8 cellular contexts compared by ENCODE assay signal in the genomic region with DNA sequence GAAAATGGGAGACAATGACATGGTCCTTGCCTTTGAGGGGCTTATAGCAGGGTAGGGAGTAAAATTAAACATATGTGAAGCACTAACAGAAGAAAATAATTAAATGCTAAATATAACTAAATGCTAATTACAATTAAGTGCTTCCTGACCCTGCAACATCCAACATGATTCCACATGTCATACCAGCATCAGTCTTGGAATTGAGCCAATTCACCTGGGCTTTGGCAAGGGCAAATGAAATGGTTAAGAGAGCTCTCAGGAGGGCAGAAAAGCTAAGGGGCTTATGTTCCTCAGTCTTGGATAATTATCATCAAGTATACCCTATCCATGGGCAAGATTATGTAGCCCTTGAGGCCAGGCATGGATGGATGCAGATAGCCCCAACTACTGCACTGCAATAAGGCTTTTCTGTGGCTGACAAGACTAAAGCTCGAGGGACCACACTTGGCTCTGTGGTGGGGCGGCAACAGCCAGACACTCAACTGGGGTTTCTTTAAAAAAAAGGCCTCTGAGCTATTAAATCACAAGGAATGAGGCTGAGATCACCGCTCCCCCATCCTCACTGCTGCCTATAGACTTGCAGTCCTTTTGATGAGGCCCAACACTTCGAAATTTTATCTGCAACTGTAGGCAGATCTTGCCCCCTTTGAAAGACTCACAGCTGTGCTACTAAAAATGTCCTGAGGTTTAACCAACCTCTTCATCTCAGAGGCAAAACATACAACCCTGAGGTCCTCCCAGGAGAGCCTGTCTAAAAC. TPM values are rescaled to one million over a fixed set of nuclear protein-coding genes. Genes with fewer than 3 reads are reported as not detected.
DNase-seq lines count a peak whose midpoint lies in the region; ATAC-seq and TF ChIP-seq lines count a peak whose summit lies in the region.

No MANE protein-coding gene starts in this region.

- no peak overlapping the region for H3K27ac Mint-ChIP-seq in neural progenitor cell

- peaks cover 45% of the 10 kb centered on the region for H3K4me1 ChIP-seq in neural progenitor cell

- H3K4me1 Mint-ChIP-seq in neural progenitor cell = peaks cover 11% of the 10 kb centered on the region

- ATAC-seq in GM18517 (IDR thresholded peaks at IDR 0.05; ENCODE audit: unreplicated experiment) (no peak), GM18907 (IDR thresholded peaks at IDR 0.05; ENCODE audit: unreplicated experiment) (no peak), HG02884 (IDR thresholded peaks at IDR 0.05; ENCODE audit: unreplicated experiment) (no peak)

- in situ Hi-C loops in brain microvascular endothelial cell (cut with HindIII; ENCODE audit: low pct_ligation_motif_present, low sequenced_read_pairs) = no loop called here

- H2AFZ ChIP-seq in neural progenitor cell (replicated peaks) = no peak overlapping the region

- no peaks in the 10 kb centered on the region for H3K9me3 ChIP-seq in neural progenitor cell (ENCODE audit: low read depth)

- H3K27me3 ChIP-seq in dorsolateral prefrontal cortex (no peaks in the 10 kb centered on the region), neural progenitor cell (no peaks in the 10 kb centered on the region), brain microvascular endothelial cell (replicated peaks) (no peaks in the 10 kb centered on the region)

- H3K4me2 ChIP-seq in neural progenitor cell = peak overlapping the region; percentile 78

- intact Hi-C loops in dorsolateral prefrontal cortex (cut with DNase I) = no loop called here

- peaks cover 87% of the 10 kb centered on the region for H3K79me2 ChIP-seq in neural progenitor cell (ENCODE audit: low read depth)

- H3F3A ChIP-seq in neural progenitor cell (ENCODE audit: low read depth) = peaks cover 41% of the 10 kb centered on the region

- H3K27me3 Mint-ChIP-seq in neural progenitor cell (ENCODE audit: insufficient read depth, low read depth) = no peaks in the 10 kb centered on the region

- H3K36me3 ChIP-seq in neural progenitor cell = no peaks in the 10 kb centered on the region
- H3K36me3 ChIP-seq in brain microvascular endothelial cell (replicated peaks) = peaks cover 13% of the 10 kb centered on the region

- peak; percentile 17 for DNase-seq in NCI-H2029 (lab: John Stamatoyannopoulos, UW)
- DNase-seq in dorsolateral prefrontal cortex = no peak
- no peak for DNase-seq in neural progenitor cell (ENCODE audit: low spot score)
- DNase-seq in brain microvascular endothelial cell = no peak

- peak overlapping the region in 58 of 59 donors; percentile 45 to 84 (median 71) for H3K4me3 ChIP-seq in dorsolateral prefrontal cortex
- no peak overlapping the region for H3K4me3 ChIP-seq in neural progenitor cell
- H3K4me3 ChIP-seq in brain microvascular endothelial cell (ENCODE audit: low read depth, low read length) = no peak overlapping the region

- peaks cover 19% of the 10 kb centered on the region for H4K20me1 ChIP-seq in neural progenitor cell (ENCODE audit: low read depth)

- no peaks in the 10 kb centered on the region for H3K9me3 Mint-ChIP-seq in neural progenitor cell

- TF ChIP-seq CTCF in C4-2B (conservative IDR thresholded peaks at IDR 0.05) (no peak), dorsolateral prefrontal cortex (IDR thresholded peaks at IDR 0.05 in 54 of 56, conservative IDR thresholded peaks at IDR 0.05 in 2 of 56; ENCODE audit: low read depth in 1 of 56, partially characterized antibody in 56 of 56) (no peak), neural progenitor cell (IDR thresholded peaks at IDR 0.05) (no peak), brain microvascular endothelial cell (IDR thresholded peaks at IDR 0.05; ENCODE audit: low read depth, low read length, missing control alignments) (no peak)

- H3K27ac ChIP-seq in C4-2B (peak overlapping the region; percentile 97), dorsolateral prefrontal cortex (peak overlapping the region; percentile 73 to 100 (median 100)), neural progenitor cell (peak overlapping the region; percentile 90), brain microvascular endothelial cell (no peak overlapping the region)

- H3K36me3 Mint-ChIP-seq in neural progenitor cell = peaks cover 8% of the 10 kb centered on the region

- H3K4me3 Mint-ChIP-seq in neural progenitor cell = no peak overlapping the region

- no peak overlapping the region for H3K9ac ChIP-seq in neural progenitor cell

RNA-seq across cellular contexts. Expression of a gene that starts 39.0 kb away (rescaled TPM):
- 10 to 100 TPM in 86 of 120 experiments, 1 to 10 TPM in 34; 5.0 to 35.2 (median 12.5) TPM for total RNA-seq in dorsolateral prefrontal cortex
- 7.5 and 10.3 TPM in 2 replicates for total RNA-seq in neural progenitor cell (ENCODE audit: low replicate concordance)

RNA-seq across cellular contexts. Expression of a gene that starts 42.6 kb away (rescaled TPM):
- total RNA-seq in dorsolateral prefrontal cortex (100 to 1,000 TPM; 140 to 428 (median 218) TPM), neural progenitor cell (ENCODE audit: low replicate concordance) (130 and 337 TPM in 2 replicates)

RNA-seq across cellular contexts. Expression of a gene that starts 42.9 kb away (rescaled TPM):
- 10 to 100 TPM in 113 of 120 experiments, 1 to 10 TPM in 7; 7.7 to 39.9 (median 17.7) TPM for total RNA-seq in dorsolateral prefrontal cortex
- total RNA-seq in neural progenitor cell (ENCODE audit: low replicate concordance) = 10.5 and 15.0 TPM in 2 replicates

Comparison
In these comparisons a context has a peak if more than half of its experiments do, and no peak if none do; other contexts are left out.
1. H3K4me3 ChIP-seq: peak in dorsolateral prefrontal cortex (58 of 59); none in neural progenitor cell (single experiment) and brain microvascular endothelial cell (single experiment).